ENCODE assay signal across 13 cellular contexts in genomic region chr2:9763356-9764152, GRCh38.
A peak's percentile ranks its signal among the peaks of the same experiment; 100 is the strongest.
DNase-seq lines count a peak whose midpoint lies in the region; ATAC-seq, FAIRE-seq and TF ChIP-seq lines count a peak whose summit lies in the region.
"Had no signal": no experiment of that assay in that cellular context is flagged by ENCODE, and none has a peak within 500 bp of the region (broad histone marks: within the 10 kb centered on the region; RNA-seq: fewer than 3 reads in every experiment).

No MANE protein-coding gene starts in this region.

- H3K9me3 ChIP-seq in right atrium auricular region (no peaks in the 10 kb centered on the region), WERI-Rb-1 (ENCODE audit: severe bottlenecking) (no peaks in the 10 kb centered on the region), pancreas (no peaks in the 10 kb centered on the region), neural progenitor cell (ENCODE audit: low read depth) (no peaks in the 10 kb centered on the region)
- H3K9me3 ChIP-seq: suprapubic skin had no signal

- H4K20me1 ChIP-seq in neural progenitor cell (ENCODE audit: low read depth) = no peaks in the 10 kb centered on the region

- H3K4me2 ChIP-seq in neural progenitor cell = no peak overlapping the region

- H3K4me1 Mint-ChIP-seq in HFFc6 (ENCODE audit: low read depth) (peaks cover 19% of the 10 kb centered on the region; the same call in 1 of the 2 replicates), neural progenitor cell (peaks cover 59% of the 10 kb centered on the region)

- H3K79me2 ChIP-seq in neural progenitor cell (ENCODE audit: low read depth) = no peaks in the 10 kb centered on the region

- H3K4me1 ChIP-seq in right atrium auricular region (peaks cover 0 to 73% of the 10 kb centered on the region in 2 donors), pancreas (peaks cover 4 to 19% (median 6%) of the 10 kb centered on the region in 3 donors), neural progenitor cell (peaks cover 6% of the 10 kb centered on the region)

- H3K27ac ChIP-seq in right atrium auricular region (no peak overlapping the region), WERI-Rb-1 (peak overlapping the region; percentile 7; the same call in 1 of the 2 replicates), pancreas (peak overlapping the region in 1 of 4 donors; percentile 28), neural progenitor cell (no peak overlapping the region)
- H3K27ac ChIP-seq: suprapubic skin had no signal

- H3K9ac ChIP-seq in neural progenitor cell = no peak overlapping the region

- H3K27me3 ChIP-seq in right atrium auricular region (no peaks in the 10 kb centered on the region), WERI-Rb-1 (ENCODE audit: insufficient read depth, low read depth, severe bottlenecking) (no peaks in the 10 kb centered on the region), pancreas (no peaks in the 10 kb centered on the region), neural progenitor cell (peaks cover 9% of the 10 kb centered on the region)
- H3K27me3 ChIP-seq: suprapubic skin had no signal

- H2AFZ ChIP-seq in neural progenitor cell (replicated peaks) = no peak overlapping the region

- H3K27ac Mint-ChIP-seq in HFFc6 (0 out of 2 replicates have a peak overlapping the region, but pooled peaks have one; percentile 5), neural progenitor cell (no peak overlapping the region)

- intact Hi-C loops in Right ventricle myocardium superior (cut with DNase I) = no loop called here
- intact Hi-C loops in pancreas (cut with DNase I) = no loop called here

- H3K4me3 ChIP-seq in right atrium auricular region = no peak overlapping the region
- no peak overlapping the region for H3K4me3 ChIP-seq in WERI-Rb-1 (ENCODE audit: low read depth, low read length)
- H3K4me3 ChIP-seq in pancreas = no peak overlapping the region
- no peak overlapping the region for H3K4me3 ChIP-seq in neural progenitor cell
- H3K4me3 ChIP-seq: suprapubic skin had no signal

- ATAC-seq in Right ventricle myocardium superior (ENCODE audit: poor library complexity) (peak; percentile 62), pancreas (peak; percentile 44 to 71 (median 62))

- no peak overlapping the region for H3K4me3 Mint-ChIP-seq in HFFc6
- no peak overlapping the region for H3K4me3 Mint-ChIP-seq in neural progenitor cell
- H3K4me3 Mint-ChIP-seq: activated T-cell treated with anti-CD3 and anti-CD28 coated beads, Interleukin-2, amount 50 U/mL, for 4 hours; brain; CD4-positive, CD25-positive, alpha-beta regulatory T cell had no signal

- no peak for TF ChIP-seq CTCF in right atrium auricular region (IDR thresholded peaks at IDR 0.05)
- no peak for TF ChIP-seq CTCF in HFFc6 (IDR thresholded peaks at IDR 0.05)
- TF ChIP-seq CTCF in WERI-Rb-1 (IDR thresholded peaks at IDR 0.05; ENCODE audit: low read depth, low read length) = no peak
- TF ChIP-seq CTCF in pancreas (IDR thresholded peaks at IDR 0.05) = no peak
- TF ChIP-seq CTCF in neural progenitor cell (IDR thresholded peaks at IDR 0.05) = no peak

- no peaks in the 10 kb centered on the region for H3F3A ChIP-seq in neural progenitor cell (ENCODE audit: low read depth)

- H3K27me3 Mint-ChIP-seq in HFFc6 (ENCODE audit: insufficient read depth) (peaks cover 8% of the 10 kb centered on the region), neural progenitor cell (ENCODE audit: insufficient read depth, low read depth) (peaks cover 16% of the 10 kb centered on the region)

- H3K9me3 Mint-ChIP-seq in HFFc6 = no peaks in the 10 kb centered on the region
- no peaks in the 10 kb centered on the region for H3K9me3 Mint-ChIP-seq in neural progenitor cell
- H3K9me3 Mint-ChIP-seq: activated T-cell treated with anti-CD3 and anti-CD28 coated beads, Interleukin-2, amount 50 U/mL, for 4 hours; CD4-positive, CD25-positive, alpha-beta regulatory T cell had no signal

- WGBS in pancreas, 2 donors = 26 to 35% methylated on average over 7 of the region's 7 CpGs

- H3K36me3 ChIP-seq in right atrium auricular region (no peaks in the 10 kb centered on the region), WERI-Rb-1 (no peaks in the 10 kb centered on the region), pancreas (no peaks in the 10 kb centered on the region), neural progenitor cell (no peaks in the 10 kb centered on the region)
- H3K36me3 ChIP-seq: suprapubic skin had no signal

- no peak for FAIRE-seq in pancreas (lab: Jason Lieb, UNC)

- DNase-seq in Right ventricle myocardium superior = no peak
- no peak for DNase-seq in right atrium auricular region (ENCODE audit: low spot score)
- DNase-seq in HFFc6 = no peak
- no peak for DNase-seq in WERI-Rb-1
- DNase-seq in pancreas = no peak
- DNase-seq in NCI-H524 treated with DMSO at 0.1 percent for 48 hours (lab: John Stamatoyannopoulos, UW) = no peak
- DNase-seq in neural progenitor cell (ENCODE audit: low spot score) = no peak
- no peak for DNase-seq in dedifferentiated amniotic fluid mesenchymal stem cell (ENCODE audit: extremely low spot score)
- DNase-seq: activated T-cell treated with anti-CD3 and anti-CD28 coated beads, Interleukin-2, amount 50 U/mL, for 4 hours; hypothalamus had no signal

- no peaks in the 10 kb centered on the region for H3K36me3 Mint-ChIP-seq in HFFc6 (ENCODE audit: low read depth)
- no peaks in the 10 kb centered on the region for H3K36me3 Mint-ChIP-seq in neural progenitor cell
- H3K36me3 Mint-ChIP-seq: brain; CD4-positive, CD25-positive, alpha-beta regulatory T cell had no signal
